In the genomic region with DNA sequence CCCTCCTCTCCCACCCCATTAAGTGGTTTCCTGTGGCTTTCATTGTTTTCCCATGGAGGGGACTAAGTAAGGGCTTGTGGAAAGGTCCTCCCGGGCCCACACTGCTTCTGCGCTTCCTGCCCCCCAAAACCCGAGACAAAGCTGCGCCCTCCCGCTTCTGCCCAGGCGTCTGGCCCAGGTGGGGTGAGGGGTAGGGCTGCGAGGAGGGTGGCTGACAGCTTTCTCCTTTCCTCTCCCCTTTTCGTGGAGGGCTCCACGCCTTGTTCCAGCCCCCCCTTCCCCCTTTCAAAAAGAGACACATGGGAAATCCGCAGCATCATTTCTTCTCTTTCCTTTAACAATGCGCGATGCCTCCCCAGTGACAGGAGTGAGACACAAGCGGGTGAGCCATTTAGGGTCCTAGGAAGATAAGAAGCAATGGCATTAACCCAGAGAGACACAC, we compare ENCODE assay signal across 8 cellular contexts. TPM values are rescaled to one million over a fixed set of nuclear protein-coding genes. Genes with fewer than 3 reads are reported as not detected.
DNase-seq lines count a peak whose midpoint lies in the region; ATAC-seq, FAIRE-seq and TF ChIP-seq lines count a peak whose summit lies in the region.

No MANE protein-coding gene starts in this region.

- H3K4me3 ChIP-seq in Peyer's patch: peak overlapping the region; percentile 76 to 100 (median 91)
- peak overlapping the region; percentile 92 for H3K4me3 ChIP-seq in astrocyte of the spinal cord (ENCODE audit: low read depth, low read length)
- H3K4me3 ChIP-seq in small intestine (ENCODE audit: low read depth in 1 of 2, low read length in 2 of 2): peak overlapping the region; percentile 58 to 83

- no peak for FAIRE-seq in small intestine (lab: Jason Lieb, UNC)

- H3K4me1 ChIP-seq in Peyer's patch (peaks cover 0 to 35% (median 18%) of the 10 kb centered on the region in 4 donors), small intestine (ENCODE audit: control insufficient read depth in 2 of 2, insufficient read depth in 1 of 2, low read depth in 1 of 2, low read length in 1 of 2) (peaks cover 5 to 14% of the 10 kb centered on the region in 2 donors)

- TF ChIP-seq CTCF in Peyer's patch (IDR thresholded peaks at IDR 0.05) (no peak), astrocyte of the spinal cord (IDR thresholded peaks at IDR 0.05; ENCODE audit: low read depth, low read length) (no peak)

- in situ Hi-C loops in astrocyte of the spinal cord (cut with HindIII; ENCODE audit: low sequenced_read_pairs): no loop called here

- DNase-seq in activated T-cell treated with anti-CD3 and anti-CD28 coated beads for 24 hours (ENCODE audit: low read depth) (peak; percentile 18), activated T-cell treated with anti-CD3 and anti-CD28 coated beads for 4 hours (no peak), Peyer's patch (peak in 2 of 3 donors; percentile 30 to 56), astrocyte of the spinal cord (ENCODE audit: low read depth, low spot score) (peak; percentile 23), iPS-NIHi11 (ENCODE audit: low spot score) (peak; percentile 44), small intestine (peak; percentile 31), mesenteric fat pad (ENCODE audit: low spot score) (no peak)

- H3K9me3 ChIP-seq in Peyer's patch: no peaks in the 10 kb centered on the region
- no peaks in the 10 kb centered on the region for H3K9me3 ChIP-seq in small intestine (ENCODE audit: control insufficient read depth, low read depth)

- no peaks in the 10 kb centered on the region for H3K27me3 ChIP-seq in Peyer's patch
- no peaks in the 10 kb centered on the region for H3K27me3 ChIP-seq in small intestine (ENCODE audit: control insufficient read depth in 2 of 2, insufficient read depth in 2 of 2, low read length in 2 of 2)

- ATAC-seq in HG02884 (IDR thresholded peaks at IDR 0.05; ENCODE audit: unreplicated experiment): peak; percentile 31

- TF ChIP-seq POLR2A in Peyer's patch (IDR thresholded peaks at IDR 0.05): no peak

- H3K27ac ChIP-seq in Peyer's patch: peak overlapping the region; percentile 91 to 95 (median 93)
- H3K27ac ChIP-seq in small intestine (ENCODE audit: low read depth in 1 of 2, low read length in 1 of 2): peak overlapping the region; percentile 88 to 91

- 0 to 1% (median 1%) methylated on average over 13 of the region's 13 CpGs for WGBS in small intestine, 3 donors

- H3K36me3 ChIP-seq in Peyer's patch (no peaks in the 10 kb centered on the region), small intestine (ENCODE audit: control insufficient read depth in 2 of 2, insufficient read depth in 2 of 2, low read length in 2 of 2) (no peaks in the 10 kb centered on the region)

RNA-seq across cellular contexts. Expression of a gene that starts 0.6 kb away (rescaled TPM):
- 10 to 100 TPM; 28.0 to 73.4 (median 42.5) TPM for total RNA-seq in Peyer's patch
- polyA plus RNA-seq in small intestine: 1 to 10 TPM; 6.3 to 7.4 (median 6.5) TPM
- total RNA-seq in mesenteric fat pad: 21.3 TPM

Comparison
In these comparisons a context has a peak if more than half of its experiments do, and no peak if none do; other contexts are left out.
1. DNase-seq: peak in activated T-cell treated with anti-CD3 and anti-CD28 coated beads for 24 hours (single experiment), Peyer's patch (2 of 3), astrocyte of the spinal cord (single experiment), iPS-NIHi11 (single experiment) and small intestine (single experiment); none in activated T-cell treated with anti-CD3 and anti-CD28 coated beads for 4 hours (single experiment) and mesenteric fat pad (single experiment).
2. Peak in every context shown above with its lines, with median percentiles within 50 percentile points of each other: H3K4me3 ChIP-seq.